Comparison of ENCODE assay signal across 8 cellular contexts in genomic region chr1:32334864-32335618, GRCh38. TPM values are rescaled to one million over a fixed set of nuclear protein-coding genes. Genes with fewer than 3 reads are reported as not detected.
DNase-seq lines count a peak whose midpoint lies in the region; ATAC-seq and TF ChIP-seq lines count a peak whose summit lies in the region.

No MANE protein-coding gene starts in this region.

- H3K4me3 ChIP-seq in adrenal gland (peak overlapping the region in 3 of 4 donors; percentile 6 to 91 (median 40)), skeletal muscle cell (ENCODE audit: low read depth, low read length) (peak overlapping the region; percentile 82)

- H3K9me3 ChIP-seq in ES-I3 (ENCODE audit: control insufficient read depth, insufficient read depth, low read length) (no peaks in the 10 kb centered on the region), adrenal gland (replicated peaks in 1 of 3) (no peaks in the 10 kb centered on the region)

- peak; percentile 30 to 67 (median 59) for TF ChIP-seq CTCF in adrenal gland (IDR thresholded peaks at IDR 0.05)

- H3K36me3 ChIP-seq in ES-I3 (ENCODE audit: insufficient read depth, low read length) (peaks cover 11% of the 10 kb centered on the region), adrenal gland (replicated peaks in 1 of 2) (peaks cover 0 to 37% of the 10 kb centered on the region in 2 donors)

- TF ChIP-seq POLR2A in adrenal gland (IDR thresholded peaks at IDR 0.05), result no peak

- peak overlapping the region in 3 of 5 donors; percentile 49 to 81 (median 51) for H3K27ac ChIP-seq in adrenal gland

- peak overlapping the region; percentile 87 for H3K9ac ChIP-seq in ES-I3 (ENCODE audit: low read depth, low read length)

- ATAC-seq in HG03045 (IDR thresholded peaks at IDR 0.05; ENCODE audit: unreplicated experiment), result peak; percentile 20
- peak; percentile 62 for ATAC-seq in SK-N-SH treated with all-trans-retinoic acid at 6 μM for 48 hours

- H3K27me3 ChIP-seq in adrenal gland, result no peaks in the 10 kb centered on the region

- 1 to 24% (median 3%) methylated on average over 5 to 56 of the region's 56 CpGs for WGBS in adrenal gland, 4 donors

- DNase-seq in adrenal gland, result peak in 6 of 7 donors; percentile 59 to 73 (median 62)
- DNase-seq in hypothalamus (lab: John Stamatoyannopoulos, UW), result peak in 30 of 51 donors; percentile 19 to 72 (median 44)
- no peak for DNase-seq in skeletal muscle cell (ENCODE audit: low read depth)
- no peak for DNase-seq in cerebellar nuclear complex (lab: John Stamatoyannopoulos, UW)
- DNase-seq in A172 (ENCODE audit: low spot score), result no peak

- intact Hi-C loops in adrenal gland (cut with DNase I), result no loop called here

- H3K4me1 ChIP-seq in ES-I3 (ENCODE audit: insufficient read depth, low read length) (peaks cover 22% of the 10 kb centered on the region; the same call in 1 of the 2 replicates), adrenal gland (replicated peaks in 1 of 2) (peaks cover 6 to 27% of the 10 kb centered on the region in 2 donors)

TF ChIP-seq in SK-N-SH treated with all-trans-retinoic acid at 6 μM for 48 hours, 23 proteins besides CTCF, POLR2A, EP300 and RAD21:
- TF ChIP-seq TSHZ2 (CRISPR knock-in tag; IDR thresholded peaks at IDR 0.05) (no peak), PATZ1 (CRISPR knock-in tag; IDR thresholded peaks at IDR 0.05; ENCODE audit: borderline replicate concordance) (0 out of 2 replicates have a peak, but pooled peaks have one; percentile 42), ZFP30 (CRISPR knock-in tag; IDR thresholded peaks at IDR 0.05) (no peak)

RNA-seq across cellular contexts. Expression of gene MARCKSL1, which starts 1.0 kb away (rescaled TPM):
- total RNA-seq in adrenal gland, result 10 to 100 TPM; 24.2 to 82.2 (median 50.0) TPM
- 10 to 100 TPM; 34.4 to 54.8 (median 49.2) TPM for polyA plus RNA-seq in adrenal gland
- total RNA-seq in A172 (2014; rRNA removed; shearing (Covaris generic)), result 91.0 and 91.1 TPM in 2 replicates

RNA-seq across cellular contexts. Expression of gene FAM229A, which starts 27.2 kb away (rescaled TPM):
- 10 to 100 TPM in 3 of 8 donors, 1 to 10 TPM in 5; 1.3 to 12.8 (median 5.8) TPM for total RNA-seq in adrenal gland
- polyA plus RNA-seq in adrenal gland, result 100 to 1,000 TPM in 1 of 3 donors, 10 to 100 TPM in 1, 1 to 10 TPM in 1; 1.6 to 110 (median 56.7) TPM
- 0.34 and 0.45 TPM in 2 replicates for total RNA-seq in A172 (2014; rRNA removed; shearing (Covaris generic))

RNA-seq across cellular contexts. Expression of gene TSSK3, which starts 27.3 kb away (rescaled TPM):
- total RNA-seq in adrenal gland, result 1 to 10 TPM in 5 of 8 donors, under 1 TPM in 2, not detected in 1; 0.69 to 5.3 (median 2.4) TPM
- polyA plus RNA-seq in adrenal gland, result 1 to 10 TPM in 2 of 3 donors, under 1 TPM in 1; 0.84 to 2.1 (median 1.2) TPM
- total RNA-seq in A172 (2014; rRNA removed; shearing (Covaris generic)), result 0.24 TPM in 1 of 2 replicates, not detected in the other

RNA-seq across cellular contexts. Expression of gene HDAC1, which starts 43.2 kb away (rescaled TPM):
- 10 to 100 TPM; 52.2 to 93.1 (median 74.7) TPM for total RNA-seq in adrenal gland
- polyA plus RNA-seq in adrenal gland, result 10 to 100 TPM; 54.4 to 70.1 (median 59.6) TPM
- total RNA-seq in A172 (2014; rRNA removed; shearing (Covaris generic)), result 61.0 and 61.8 TPM in 2 replicates

RNA-seq across cellular contexts. Expression of gene BSDC1, which starts 59.2 kb away (rescaled TPM):
- 100 to 1,000 TPM in 7 of 8 donors, 10 to 100 TPM in 1; 95.5 to 153 (median 112) TPM for total RNA-seq in adrenal gland
- polyA plus RNA-seq in adrenal gland, result 10 to 100 TPM; 47.9 to 80.2 (median 63.9) TPM
- total RNA-seq in A172 (2014; rRNA removed; shearing (Covaris generic)), result 40.6 and 53.1 TPM in 2 replicates

Comparison
In these comparisons a context has a peak if more than half of its experiments do, and no peak if none do; other contexts are left out.
1. DNase-seq: peak in adrenal gland (6 of 7) and hypothalamus (30 of 51); none in skeletal muscle cell (single experiment), cerebellar nuclear complex (0 of 2) and A172 (single experiment).